In genomic region chr10:89475567-89475966, GRCh38 we compare ENCODE assay signal across 1 cellular context.
TF ChIP-seq lines count a peak whose summit lies in the region.

No MANE protein-coding gene starts in this region.

TF ChIP-seq in GM23338, 12 proteins besides CTCF, POLR2A, EP300 and RAD21 (continued from another document):
- no peak for TF ChIP-seq ZNF462 (CRISPR knock-in tag; IDR thresholded peaks at IDR 0.05)
